In genomic region chr7:12831024-12831423, GRCh38 we compare ENCODE assay signal across 31 cellular contexts.
"Had no signal": no experiment of that assay in that cellular context is flagged by ENCODE, and none has a peak within 500 bp of the region (broad histone marks: within the 10 kb centered on the region; RNA-seq: fewer than 3 reads in every experiment).

No MANE protein-coding gene starts in this region.

- H3K4me2 ChIP-seq: smooth muscle cell had no signal

- H3K27ac ChIP-seq: neutrophil, ovary, psoas muscle, skin epidermis, spleen, suprapubic skin, testis, tibial artery, transverse colon, upper lobe of right lung, uterus had no signal

- H3K4me1 ChIP-seq: psoas muscle, spleen, testis, tibial artery, transverse colon, upper lobe of right lung, uterus had no signal

- ATAC-seq: naive thymus-derived CD8-positive, alpha-beta T cell; natural killer cell treated with Interleukin-12 subunit alpha and Interleukin-12 subunit beta and Interleukin-15 and Interleukin-18, amount 100 ng/mL, for 72 hours; psoas muscle; right cardiac atrium; sciatic nerve; stimulated activated memory B cell treated with anti-CD40 and anti-IgM and Interleukin-4, amounts not matched to agents 10 μg/mL and 1 μg/mL and 100 μg/mL, for 72 hours; stimulated activated naive CD8-positive, alpha-beta T cell treated with anti-CD3 and anti-CD28 coated beads, Interleukin-15, amount 100 ng/mL, for 72 hours; stimulated activated naive CD8-positive, alpha-beta T cell treated with anti-CD3 and anti-CD28 coated beads, Interleukin-15, Interleukin-2, amounts not matched to agents 100 U/mL and 50 U/mL, for 24 hours; upper lobe of right lung had no signal

- H3K27ac Mint-ChIP-seq: naive B cell; naive thymus-derived CD8-positive, alpha-beta T cell; natural killer cell treated with Interleukin-12 subunit alpha and Interleukin-12 subunit beta and Interleukin-15 and Interleukin-18, amount 100 ng/mL, for 72 hours; nephron progenitor cell; stimulated activated memory B cell treated with anti-CD40 and anti-IgM and Interleukin-4, amounts not matched to agents 10 μg/mL and 1 μg/mL and 100 μg/mL, for 72 hours; stimulated activated naive CD8-positive, alpha-beta T cell treated with anti-CD3 and anti-CD28 coated beads, Interleukin-15, amount 100 ng/mL, for 72 hours; type B pancreatic cell had no signal

- DNase-seq: naive B cell; naive thymus-derived CD8-positive, alpha-beta T cell; nephron progenitor cell; nucleus accumbens; ovary; psoas muscle; right cardiac atrium; spleen; stimulated activated CD4-positive, alpha-beta T cell treated with anti-CD3 and anti-CD28 coated beads, Interleukin-12 subunit alpha, Interleukin-12 subunit beta, amount 100 ng/mL, for 4 hours; stimulated activated CD4-positive, alpha-beta T cell treated with anti-CD3 and anti-CD28 coated beads, Interleukin-1b, Interleukin-23, amount 100 ng/mL, for 48 hours; stimulated activated CD4-positive, alpha-beta T cell treated with anti-CD3 and anti-CD28 coated beads, Interleukin-4, amount 100 ng/mL, for 1 hour; stimulated activated CD4-positive, alpha-beta T cell treated with anti-CD3 and anti-CD28 coated beads, Interleukin-4, amount 100 ng/mL, for 4 hours; stimulated activated CD8-positive, alpha-beta memory T cell treated with anti-CD3 and anti-CD28 coated beads, Interleukin-4, amount 100 ng/mL, for 48 hours; stimulated activated naive CD4-positive, alpha-beta T cell; stimulated activated naive CD8-positive, alpha-beta T cell treated with anti-CD3 and anti-CD28 coated beads, Interleukin-15, amount 100 ng/mL, for 72 hours; stimulated activated naive CD8-positive, alpha-beta T cell treated with anti-CD3 and anti-CD28 coated beads, Interleukin-15, Interleukin-2, amounts not matched to agents 100 U/mL and 50 U/mL, for 24 hours; substantia nigra; testis; tibial artery; transverse colon; upper lobe of right lung; uterus had no signal

- H3K36me3 ChIP-seq: neutrophil, ovary, spleen, suprapubic skin, tibial artery, transverse colon, upper lobe of right lung, uterus had no signal

- H3K36me3 Mint-ChIP-seq: type B pancreatic cell had no signal

- H3K27me3 Mint-ChIP-seq: naive B cell; natural killer cell treated with Interleukin-12 subunit alpha and Interleukin-12 subunit beta and Interleukin-15 and Interleukin-18, amount 100 ng/mL, for 72 hours; stimulated activated naive CD8-positive, alpha-beta T cell treated with anti-CD3 and anti-CD28 coated beads, Interleukin-15, amount 100 ng/mL, for 72 hours; type B pancreatic cell had no signal

- H3K27me3 ChIP-seq: neutrophil, ovary, spleen, suprapubic skin, testis, tibial artery, transverse colon, upper lobe of right lung, uterus had no signal

- H3K4me3 Mint-ChIP-seq: naive B cell; naive thymus-derived CD8-positive, alpha-beta T cell; natural killer cell treated with Interleukin-12 subunit alpha and Interleukin-12 subunit beta and Interleukin-15 and Interleukin-18, amount 100 ng/mL, for 72 hours; nephron progenitor cell; neural crest cell; stimulated activated memory B cell treated with anti-CD40 and anti-IgM and Interleukin-4, amounts not matched to agents 10 μg/mL and 1 μg/mL and 100 μg/mL, for 72 hours; stimulated activated naive CD8-positive, alpha-beta T cell treated with anti-CD3 and anti-CD28 coated beads, Interleukin-15, amount 100 ng/mL, for 72 hours; type B pancreatic cell had no signal

- H3K4me3 ChIP-seq: ovary, psoas muscle, skin epidermis, smooth muscle cell, spleen, suprapubic skin, testis, tibial artery, transverse colon, upper lobe of right lung, uterus had no signal

- H3K9me3 ChIP-seq: ovary, psoas muscle, suprapubic skin, testis, tibial artery, upper lobe of right lung, uterus had no signal

- H3K4me1 Mint-ChIP-seq: naive B cell; naive thymus-derived CD8-positive, alpha-beta T cell; nephron progenitor cell; neural crest cell; stimulated activated memory B cell treated with anti-CD40 and anti-IgM and Interleukin-4, amounts not matched to agents 10 μg/mL and 1 μg/mL and 100 μg/mL, for 72 hours; stimulated activated naive CD8-positive, alpha-beta T cell treated with anti-CD3 and anti-CD28 coated beads, Interleukin-15, amount 100 ng/mL, for 72 hours had no signal
